In genomic region chr13:27672025-27672424, GRCh38 we compare ENCODE assay signal across 3 cellular contexts.
"Had no signal": no experiment of that assay in that cellular context is flagged by ENCODE, and none has a peak within 500 bp of the region (broad histone marks: within the 10 kb centered on the region; RNA-seq: fewer than 3 reads in every experiment).

No MANE protein-coding gene starts in this region.

- ATAC-seq: GM12878 had no signal

- DNase-seq: GDM1, GF-D8 had no signal

- H3K4me3 ChIP-seq: GM12878 had no signal
